1 cellular context compared by ENCODE assay signal in genomic region chr2:113806217-113806913, GRCh38.
A peak's percentile ranks its signal among the peaks of the same experiment; 100 is the strongest.
TF ChIP-seq lines count a peak whose summit lies in the region.

No MANE protein-coding gene starts in this region.

TF ChIP-seq in HepG2, 621 proteins besides CTCF, POLR2A, EP300 and RAD21 (continued from another document):
- TF ChIP-seq ARID5B (CRISPR knock-in tag; IDR thresholded peaks at IDR 0.05), result peak; percentile 38; the same call in 1 of the 2 replicates
- no peak for TF ChIP-seq ZNF121 (CRISPR knock-in tag; IDR thresholded peaks at IDR 0.05)
- no peak for TF ChIP-seq ZNF549 (CRISPR knock-in tag; IDR thresholded peaks at IDR 0.05)
- no peak for TF ChIP-seq KLF12 (CRISPR knock-in tag; IDR thresholded peaks at IDR 0.05; ENCODE audit: borderline replicate concordance)
